Comparison of ENCODE assay signal across 8 cellular contexts in the genomic region with DNA sequence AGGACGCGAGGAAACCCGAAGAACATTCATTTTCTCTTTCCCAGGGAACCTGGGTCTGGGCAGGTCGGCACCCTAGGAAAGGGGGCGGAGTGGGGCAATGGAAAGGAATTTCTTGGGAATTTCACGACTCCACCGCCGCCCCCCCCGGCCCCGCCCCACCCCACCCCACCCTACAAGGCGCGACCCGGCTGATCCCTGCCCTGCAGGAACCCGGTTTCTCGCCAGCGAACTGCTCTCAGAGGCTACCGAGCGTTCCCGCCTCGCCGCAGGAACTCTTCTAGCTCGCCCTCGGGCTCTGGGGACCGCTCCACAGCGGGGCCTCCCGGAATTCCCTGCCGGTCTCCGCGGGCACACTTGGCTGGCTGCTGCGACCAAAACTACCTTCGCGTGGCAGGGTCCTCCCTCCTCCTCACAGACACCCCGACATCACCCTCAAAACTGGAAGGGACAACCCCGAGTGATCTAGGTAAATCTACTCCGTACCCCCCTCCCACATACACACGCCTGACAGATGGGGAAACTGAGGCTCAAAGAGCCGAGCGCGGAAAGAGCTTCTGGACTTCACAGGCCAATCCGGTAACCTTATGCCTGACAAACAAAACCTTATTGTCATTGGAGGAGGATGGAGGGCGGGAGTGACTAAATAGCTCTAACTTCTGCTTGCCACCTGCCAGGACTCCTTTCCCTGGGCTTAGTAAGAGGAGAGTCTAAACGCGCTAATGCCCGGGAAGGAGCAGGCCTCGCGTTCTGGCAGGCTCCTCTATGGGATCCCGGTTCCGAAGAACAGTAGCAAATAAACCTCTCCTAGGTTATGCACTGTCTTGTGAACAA. TPM values are rescaled to one million over a fixed set of nuclear protein-coding genes. Genes with fewer than 3 reads are reported as not detected.
DNase-seq lines count a peak whose midpoint lies in the region; ATAC-seq and TF ChIP-seq lines count a peak whose summit lies in the region.

No MANE protein-coding gene starts in this region.

- peak overlapping the region; percentile 35 for H3K27ac Mint-ChIP-seq in activated CD4-positive, alpha-beta T cell treated with anti-CD3 and anti-CD28 coated beads, Interleukin-2, amount 10 ng/mL, durations not matched to agents 24 days and 14 days
- H3K27ac Mint-ChIP-seq in stimulated activated naive CD8-positive, alpha-beta T cell treated with anti-CD3 and anti-CD28 coated beads, Interleukin-15, amount 100 ng/mL, for 72 hours: peak overlapping the region; percentile 87 to 90

- H3K79me2 ChIP-seq in mammary epithelial cell (ENCODE audit: insufficient read depth, low read length): peaks cover 59% of the 10 kb centered on the region

- dilution Hi-C loops in mammary epithelial cell (cut with HindIII; ENCODE audit: low sequenced_read_pairs): loop anchor here (10.0 kb wide), 1 partner anchor 65 kb away; no protein-coding TSS in a partner anchor

- no peaks in the 10 kb centered on the region for H3K9me3 ChIP-seq in mammary epithelial cell (replicated peaks; ENCODE audit: insufficient read depth, low read length)

- H3K9me3 Mint-ChIP-seq in activated CD4-positive, alpha-beta T cell treated with anti-CD3 and anti-CD28 coated beads, Interleukin-2, amount 10 ng/mL, durations not matched to agents 24 days and 14 days: no peaks in the 10 kb centered on the region
- peaks cover 0 to under 1% of the 10 kb centered on the region in 2 donors for H3K9me3 Mint-ChIP-seq in stimulated activated naive CD8-positive, alpha-beta T cell treated with anti-CD3 and anti-CD28 coated beads, Interleukin-15, amount 100 ng/mL, for 72 hours

- peaks cover 26% of the 10 kb centered on the region for H3K4me1 Mint-ChIP-seq in activated CD4-positive, alpha-beta T cell treated with anti-CD3 and anti-CD28 coated beads, Interleukin-2, amount 10 ng/mL, durations not matched to agents 24 days and 14 days
- H3K4me1 Mint-ChIP-seq in stimulated activated naive CD8-positive, alpha-beta T cell treated with anti-CD3 and anti-CD28 coated beads, Interleukin-15, amount 100 ng/mL, for 72 hours: peaks cover 53% of the 10 kb centered on the region

- ATAC-seq in left colon: peak; percentile 46
- no peak for ATAC-seq in stimulated activated naive CD8-positive, alpha-beta T cell treated with anti-CD3 and anti-CD28 coated beads, Interleukin-15, amount 100 ng/mL, for 72 hours
- no peak for ATAC-seq in HG02678 (IDR thresholded peaks at IDR 0.05; ENCODE audit: unreplicated experiment)
- no peak for ATAC-seq in HG02759 (IDR thresholded peaks at IDR 0.05; ENCODE audit: unreplicated experiment)

- no peaks in the 10 kb centered on the region for H4K20me1 ChIP-seq in mammary epithelial cell (ENCODE audit: insufficient read depth, low read length)

- H3K4me1 ChIP-seq in mammary epithelial cell (ENCODE audit: insufficient read depth, low read length): peaks cover 38% of the 10 kb centered on the region

- H3K27me3 ChIP-seq in mammary epithelial cell (ENCODE audit: insufficient read depth, low read length): no peaks in the 10 kb centered on the region

- peak overlapping the region; percentile 84 for H3K4me3 Mint-ChIP-seq in activated CD4-positive, alpha-beta T cell treated with anti-CD3 and anti-CD28 coated beads, Interleukin-2, amount 10 ng/mL, durations not matched to agents 24 days and 14 days
- H3K4me3 Mint-ChIP-seq in stimulated activated naive CD8-positive, alpha-beta T cell treated with anti-CD3 and anti-CD28 coated beads, Interleukin-15, amount 100 ng/mL, for 72 hours: peak overlapping the region; percentile 90 to 97

- CTCF ChIA-PET in mammary epithelial cell (lab: Charles Lee; ENCODE audit: low non-redundant PET): interaction anchor here (0.6 kb wide), 1 partner anchor 88 kb away, joined by 9 read pairs; no protein-coding TSS in a partner anchor

- DNase-seq in activated CD4-positive, alpha-beta T cell treated with anti-CD3 and anti-CD28 coated beads, Interleukin-2, amount 10 ng/mL, durations not matched to agents 24 days and 14 days: peak; percentile 64
- DNase-seq in activated CD4-positive, alpha-beta T cell treated with anti-CD3 and anti-CD28 coated beads for 1 hour: no peak
- peak; percentile 80 for DNase-seq in NCI-H524 treated with DMSO at 0.1 percent for 48 hours (lab: John Stamatoyannopoulos, UW)
- DNase-seq in mammary epithelial cell: peak; percentile 68
- peak; percentile 62 to 68 for DNase-seq in left colon
- DNase-seq in stimulated activated naive CD8-positive, alpha-beta T cell treated with anti-CD3 and anti-CD28 coated beads, Interleukin-15, amount 100 ng/mL, for 72 hours: no peak

- intact Hi-C loops in activated CD4-positive, alpha-beta T cell treated with anti-CD3 and anti-CD28 coated beads, Interleukin-2, amount 10 ng/mL, durations not matched to agents 24 days and 14 days (cut with micrococcal nuclease): loop anchor here (2.0 to 5.0 kb wide), 2 partner anchors 69 to 188 kb away; a partner anchor contains a TSS
- intact Hi-C loops in mammary epithelial cell (cut with micrococcal nuclease) (loop anchor here (1.0 kb wide), 1 partner anchor 76 kb away; no protein-coding TSS in a partner anchor), left colon (cut with DNase I, micrococcal nuclease) (loop anchor here in 1 of 2 donors (10.0 kb wide), 1 partner anchor 55 kb away; no protein-coding TSS in a partner anchor)

- peaks cover 11% of the 10 kb centered on the region for H3K36me3 ChIP-seq in mammary epithelial cell (ENCODE audit: insufficient read depth, low read length)

- H2AFZ ChIP-seq in mammary epithelial cell (ENCODE audit: low read depth, low read length): peak overlapping the region; percentile 77

- TF ChIP-seq CTCF in mammary epithelial cell (conservative IDR thresholded peaks at IDR 0.05 in 1 of 2, IDR thresholded peaks at IDR 0.05 in 1 of 2; ENCODE audit: extremely low read depth in 1 of 2, insufficient read depth in 1 of 2, low read depth in 1 of 2, low read length in 2 of 2): no peak

- peak overlapping the region; percentile 50 for H3K9ac ChIP-seq in mammary epithelial cell (ENCODE audit: insufficient read depth, low read length)

- H3K27me3 Mint-ChIP-seq in activated CD4-positive, alpha-beta T cell treated with anti-CD3 and anti-CD28 coated beads, Interleukin-2, amount 10 ng/mL, durations not matched to agents 24 days and 14 days: peaks cover 29% of the 10 kb centered on the region
- H3K27me3 Mint-ChIP-seq in stimulated activated naive CD8-positive, alpha-beta T cell treated with anti-CD3 and anti-CD28 coated beads, Interleukin-15, amount 100 ng/mL, for 72 hours: no peaks in the 10 kb centered on the region

- peak overlapping the region; percentile 96 for H3K4me2 ChIP-seq in mammary epithelial cell (ENCODE audit: insufficient read depth, low read depth, low read length)

- BruUV-seq in mammary epithelial cell (replicated peaks; lab: Mats Ljungman, UMichigan): no TSS peak

- in situ Hi-C loops in mammary epithelial cell (cut with MboI; ENCODE audit: low sequenced_read_pairs in 2 of 2): no loop called here

- WGBS in mammary epithelial cell (ENCODE audit: low coverage, missing lambda C conversion rate): 5% methylated on average over 25 of the region's 48 CpGs

- H3K27ac ChIP-seq in mammary epithelial cell (ENCODE audit: insufficient read depth, low read depth, low read length): peak overlapping the region; percentile 53

- H3K4me3 ChIP-seq in mammary epithelial cell (replicated peaks in 1 of 3; ENCODE audit: insufficient read depth in 1 of 3, low read depth in 2 of 3, low read length in 3 of 3): peak overlapping the region; percentile 65 to 86 (median 67)

- peaks cover 11% of the 10 kb centered on the region for H3K36me3 Mint-ChIP-seq in activated CD4-positive, alpha-beta T cell treated with anti-CD3 and anti-CD28 coated beads, Interleukin-2, amount 10 ng/mL, durations not matched to agents 24 days and 14 days (ENCODE audit: low read depth)

RNA-seq across cellular contexts. Expression of a gene that starts 0.8 kb away (rescaled TPM):
- 44.9 and 52.6 TPM in 2 replicates for total RNA-seq in activated CD4-positive, alpha-beta T cell treated with anti-CD3 and anti-CD28 coated beads, Interleukin-2, amount 10 ng/mL, durations not matched to agents 24 days and 14 days
- 1,000 to 10,000 TPM in 1 of 2 donors, 100 to 1,000 TPM in 1; 841 to 1,322 TPM for total RNA-seq in mammary epithelial cell
- polyA plus RNA-seq in mammary epithelial cell: 813 TPM
- polyA minus RNA-seq in mammary epithelial cell: 1,325 TPM
- total RNA-seq in left colon: 100 to 1,000 TPM in 1 of 2 donors, 10 to 100 TPM in 1; 89.9 to 132 TPM

Comparison
In these comparisons a context has a peak if more than half of its experiments do, and no peak if none do; other contexts are left out.
1. DNase-seq: peak in activated CD4-positive, alpha-beta T cell treated with anti-CD3 and anti-CD28 coated beads, Interleukin-2, amount 10 ng/mL, durations not matched to agents 24 days and 14 days (single experiment), NCI-H524 treated with DMSO at 0.1 percent for 48 hours (single experiment), mammary epithelial cell (single experiment) and left colon (2 of 2); none in activated CD4-positive, alpha-beta T cell treated with anti-CD3 and anti-CD28 coated beads for 1 hour (single experiment) and stimulated activated naive CD8-positive, alpha-beta T cell treated with anti-CD3 and anti-CD28 coated beads, Interleukin-15, amount 100 ng/mL, for 72 hours (0 of 2).
2. RNA of a gene that starts 0.8 kb away (total RNA-seq): 841 to 1,322 TPM in mammary epithelial cell; 89.9 to 132 TPM in left colon and 44.9 to 52.6 TPM in activated CD4-positive, alpha-beta T cell treated with anti-CD3 and anti-CD28 coated beads, Interleukin-2, amount 10 ng/mL, durations not matched to agents 24 days and 14 days; every median in the first group is over 4 times any median in the second.